In the genomic region with DNA sequence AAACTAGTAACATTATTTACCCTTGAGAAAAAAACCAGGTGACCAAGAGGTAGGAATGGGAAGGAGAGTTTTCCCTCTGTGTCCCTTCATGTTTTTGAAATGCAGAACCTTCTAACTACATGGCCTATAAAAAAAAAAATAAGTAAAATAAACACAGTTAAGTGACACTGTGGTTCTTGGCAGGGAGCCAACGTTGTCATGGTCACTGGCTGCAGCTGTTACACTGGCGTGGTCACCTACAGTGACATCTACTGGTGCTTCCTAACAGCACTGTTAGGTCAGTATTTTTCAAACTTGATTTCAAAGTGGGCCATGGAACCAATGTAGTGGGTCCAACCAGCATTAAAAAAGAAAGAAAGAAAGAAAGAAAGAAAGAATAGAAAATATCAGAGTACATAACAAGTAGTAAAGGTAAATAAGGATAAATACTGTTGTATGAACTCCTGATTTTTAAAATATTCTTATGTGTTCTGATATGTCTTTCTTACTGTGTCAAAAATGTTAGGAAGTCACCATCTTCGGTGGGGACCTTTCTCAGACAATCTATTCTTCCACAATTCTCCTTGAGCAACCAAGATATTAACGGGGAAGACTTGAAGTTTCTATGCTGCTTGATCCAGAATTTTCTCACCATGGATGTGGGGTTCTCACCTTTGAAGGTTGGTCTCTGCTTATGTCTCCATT, we compare ENCODE assay signal across 9 cellular contexts. TPM values are rescaled to one million over a fixed set of nuclear protein-coding genes. Genes with fewer than 3 reads are reported as not detected.
DNase-seq lines count a peak whose midpoint lies in the region; ATAC-seq and TF ChIP-seq lines count a peak whose summit lies in the region.
"Had no signal": no experiment of that assay in that cellular context is flagged by ENCODE, and none has a peak within 500 bp of the region (broad histone marks: within the 10 kb centered on the region; RNA-seq: fewer than 3 reads in every experiment).

No MANE protein-coding gene starts in this region.

- H3K4me1 Mint-ChIP-seq in activated CD8-positive, alpha-beta T cell treated with anti-CD3 and anti-CD28 coated beads for 36 hours (ENCODE audit: low read depth), result peaks cover 4% of the 10 kb centered on the region
- peaks cover 0 to 15% of the 10 kb centered on the region in 2 donors for H3K4me1 Mint-ChIP-seq in effector memory CD8-positive, alpha-beta T cell (ENCODE audit: low read depth in 2 of 2)

- H3K18ac ChIP-seq in mesenchymal stem cell (ENCODE audit: low read depth in 1 of 2, low read length in 2 of 2), result no peak overlapping the region

- no peaks in the 10 kb centered on the region for H3K79me1 ChIP-seq in mesenchymal stem cell (replicated peaks; ENCODE audit: low read length, poor library complexity, severe bottlenecking)

- peak overlapping the region; percentile 8 to 78 for H2BK12ac ChIP-seq in mesenchymal stem cell (ENCODE audit: low read length in 2 of 2)

- no peak overlapping the region for H3K4me3 Mint-ChIP-seq in activated CD8-positive, alpha-beta T cell treated with anti-CD3 and anti-CD28 coated beads for 36 hours
- no peak overlapping the region for H3K4me3 Mint-ChIP-seq in effector memory CD8-positive, alpha-beta T cell
- H3K4me3 Mint-ChIP-seq: dendritic cell treated with granulocyte-macrophage colony-stimulating factor and Interleukin-4, amounts not matched to agents 40 ng/mL and 50 ng/mL, for 4 days had no signal

- no peak overlapping the region for H4K8ac ChIP-seq in mesenchymal stem cell (ENCODE audit: low read length)

- H3K9me3 ChIP-seq in mesenchymal stem cell (ENCODE audit: control insufficient read depth, low read length), result no peaks in the 10 kb centered on the region

- WGBS in mesenchymal stem cell, result 27% methylated on average over 3 of the region's 4 CpGs

- no peak overlapping the region for H2BK15ac ChIP-seq in mesenchymal stem cell (ENCODE audit: low read depth, poor library complexity, severe bottlenecking)

- DNase-seq in D341Med (ENCODE audit: low spot score), result peak; percentile 74
- DNase-seq in HL-60 (ENCODE audit: low read depth in 1 of 2, low spot score in 1 of 2), result peak; percentile 45 to 78
- peak; percentile 19 for DNase-seq in NCI-H82 treated with DMSO at 0.1 percent for 48 hours (lab: John Stamatoyannopoulos, UW; ENCODE audit: unreplicated experiment)
- peak; percentile 90 for DNase-seq in activated CD8-positive, alpha-beta T cell treated with anti-CD3 and anti-CD28 coated beads for 36 hours
- DNase-seq in effector memory CD8-positive, alpha-beta T cell, result peak; percentile 73 to 80 (median 74)
- peak; percentile 96 for DNase-seq in mesenchymal stem cell
- DNase-seq in stimulated activated CD8-positive, alpha-beta memory T cell treated with anti-CD3 and anti-CD28 coated beads, Interleukin-15, amount 100 ng/mL, for 4 hours (ENCODE audit: low read depth in 2 of 2), result peak; percentile 34 to 49

- H2AK5ac ChIP-seq in mesenchymal stem cell (ENCODE audit: low read length, severe bottlenecking), result no peak overlapping the region

- no peak overlapping the region for H3K23ac ChIP-seq in mesenchymal stem cell (ENCODE audit: low read length in 2 of 2)

- H3K36me3 Mint-ChIP-seq in activated CD8-positive, alpha-beta T cell treated with anti-CD3 and anti-CD28 coated beads for 36 hours (ENCODE audit: low read depth), result no peaks in the 10 kb centered on the region
- no peaks in the 10 kb centered on the region for H3K36me3 Mint-ChIP-seq in effector memory CD8-positive, alpha-beta T cell (ENCODE audit: insufficient read depth)

- no peaks in the 10 kb centered on the region for H3K36me3 ChIP-seq in mesenchymal stem cell (ENCODE audit: control insufficient read depth in 1 of 2, insufficient read depth in 2 of 2, low read depth in 1 of 2, low read length in 2 of 2)

- H3K4me3 ChIP-seq in HL-60 (replicated peaks; ENCODE audit: insufficient read depth, low read length) (no peak overlapping the region), mesenchymal stem cell (ENCODE audit: insufficient read depth in 1 of 2, low read depth in 1 of 2, low read length in 2 of 2) (no peak overlapping the region)

- no peak overlapping the region for H2BK5ac ChIP-seq in mesenchymal stem cell (ENCODE audit: low read depth, low read length, poor library complexity, severe bottlenecking)

- H4K91ac ChIP-seq in mesenchymal stem cell (ENCODE audit: low read length), result no peak overlapping the region

- H3K9ac ChIP-seq in mesenchymal stem cell (ENCODE audit: low read length), result no peak overlapping the region

- peak; percentile 95 for ATAC-seq in GM21367 (IDR thresholded peaks at IDR 0.05; ENCODE audit: unreplicated experiment)
- ATAC-seq in activated CD8-positive, alpha-beta T cell treated with anti-CD3 and anti-CD28 coated beads for 36 hours, result peak; percentile 82
- peak; percentile 94 for ATAC-seq in effector memory CD8-positive, alpha-beta T cell (replicated peaks)

- POLR2A ChIA-PET in activated CD8-positive, alpha-beta T cell treated with anti-CD3 and anti-CD28 coated beads for 36 hours (lab: Charles Lee), result interaction anchor here (0.6 kb wide), 1 partner anchor 386 kb away, joined by 3 read pairs; no protein-coding TSS in a partner anchor

- CTCF ChIA-PET in activated CD8-positive, alpha-beta T cell treated with anti-CD3 and anti-CD28 coated beads for 36 hours (lab: Charles Lee), result interaction anchor here (1.7 kb wide), 1 partner anchor 275 kb away, joined by 3 read pairs; no protein-coding TSS in a partner anchor

- no peak overlapping the region for H3K4ac ChIP-seq in mesenchymal stem cell (ENCODE audit: low read depth in 1 of 2, low read length in 2 of 2)

- no peaks in the 10 kb centered on the region for H3K4me1 ChIP-seq in mesenchymal stem cell (ENCODE audit: control insufficient read depth, insufficient read depth, low read depth, low read length)

- H3K27me3 Mint-ChIP-seq in activated CD8-positive, alpha-beta T cell treated with anti-CD3 and anti-CD28 coated beads for 36 hours, result peaks cover 3% of the 10 kb centered on the region
- H3K27me3 Mint-ChIP-seq in effector memory CD8-positive, alpha-beta T cell, result peaks cover 0 to 30% of the 10 kb centered on the region in 2 donors
- H3K27me3 Mint-ChIP-seq: dendritic cell treated with granulocyte-macrophage colony-stimulating factor and Interleukin-4, amounts not matched to agents 40 ng/mL and 50 ng/mL, for 4 days had no signal

- no peak overlapping the region for H3K27ac ChIP-seq in HL-60 (replicated peaks)
- no peak overlapping the region for H3K27ac ChIP-seq in mesenchymal stem cell (ENCODE audit: low read length, poor library complexity, severe bottlenecking)

- H2BK120ac ChIP-seq in mesenchymal stem cell (ENCODE audit: low read depth, low read length), result no peak overlapping the region

- TF ChIP-seq CTCF in HL-60 (IDR thresholded peaks at IDR 0.05; ENCODE audit: insufficient read depth, low read length), result peak; percentile 37
- peak; percentile 53 for TF ChIP-seq CTCF in activated CD8-positive, alpha-beta T cell treated with anti-CD3 and anti-CD28 coated beads for 36 hours (IDR thresholded peaks at IDR 0.05)

- intact Hi-C loops in activated CD8-positive, alpha-beta T cell treated with anti-CD3 and anti-CD28 coated beads for 36 hours (cut with micrococcal nuclease), result no loop called here

- no peak overlapping the region for H2AFZ ChIP-seq in mesenchymal stem cell (ENCODE audit: low read depth, low read length)

- no peak overlapping the region for H3K4me2 ChIP-seq in mesenchymal stem cell (ENCODE audit: low read length, poor library complexity, severe bottlenecking)

- no peaks in the 10 kb centered on the region for H3K27me3 ChIP-seq in HL-60 (ENCODE audit: insufficient read depth, poor library complexity, severe bottlenecking)
- H3K27me3 ChIP-seq in mesenchymal stem cell (ENCODE audit: control insufficient read depth in 1 of 2, insufficient read depth in 1 of 2, low read length in 2 of 2), result no peaks in the 10 kb centered on the region

- no peak overlapping the region for H3K14ac ChIP-seq in mesenchymal stem cell (ENCODE audit: low read length in 2 of 2)

- H3K27ac Mint-ChIP-seq in activated CD8-positive, alpha-beta T cell treated with anti-CD3 and anti-CD28 coated beads for 36 hours, result no peak overlapping the region
- peak overlapping the region; percentile 44 to 61 for H3K27ac Mint-ChIP-seq in effector memory CD8-positive, alpha-beta T cell
- H3K27ac Mint-ChIP-seq: dendritic cell treated with granulocyte-macrophage colony-stimulating factor and Interleukin-4, amounts not matched to agents 40 ng/mL and 50 ng/mL, for 4 days had no signal

- H3K9me3 Mint-ChIP-seq in activated CD8-positive, alpha-beta T cell treated with anti-CD3 and anti-CD28 coated beads for 36 hours, result no peaks in the 10 kb centered on the region
- no peaks in the 10 kb centered on the region for H3K9me3 Mint-ChIP-seq in effector memory CD8-positive, alpha-beta T cell

RNA-seq across cellular contexts. Expression of a gene that starts 59.1 kb away (rescaled TPM):
- 10 to 100 TPM; 65.2 to 67.4 TPM for total RNA-seq in activated CD8-positive, alpha-beta T cell treated with anti-CD3 and anti-CD28 coated beads for 36 hours
- polyA plus RNA-seq in mesenchymal stem cell (2013, experiment 1 of 2), result 54.5 TPM
- 55.2 TPM for polyA plus RNA-seq in mesenchymal stem cell (2013, experiment 2 of 2)

Comparison
In these comparisons a context has a peak if more than half of its experiments do, and no peak if none do; other contexts are left out.
1. DNase-seq: peak in every context shown above with its lines; median percentile 96 in mesenchymal stem cell; 90 in activated CD8-positive, alpha-beta T cell treated with anti-CD3 and anti-CD28 coated beads for 36 hours; 74 in D341Med; 74 in effector memory CD8-positive, alpha-beta T cell; 62 in HL-60; 42 in stimulated activated CD8-positive, alpha-beta memory T cell treated with anti-CD3 and anti-CD28 coated beads, Interleukin-15, amount 100 ng/mL, for 4 hours; 19 in NCI-H82 treated with DMSO at 0.1 percent for 48 hours.